In genomic region chr5:126455264-126455663, GRCh38 we compare ENCODE assay signal across 17 cellular contexts. TPM values are rescaled to one million over a fixed set of nuclear protein-coding genes. Genes with fewer than 3 reads are reported as not detected.
A peak's percentile ranks its signal among the peaks of the same experiment; 100 is the strongest.
DNase-seq lines count a peak whose midpoint lies in the region; ATAC-seq and TF ChIP-seq lines count a peak whose summit lies in the region.
"Had no signal": no experiment of that assay in that cellular context is flagged by ENCODE, and none has a peak within 500 bp of the region (broad histone marks: within the 10 kb centered on the region; RNA-seq: fewer than 3 reads in every experiment).

No MANE protein-coding gene starts in this region.

- H4K91ac ChIP-seq in IMR-90 (ENCODE audit: insufficient read depth, low read depth, low read length): no peak overlapping the region

- peaks cover 3% of the 10 kb centered on the region; the same call in 1 of the 2 replicates for H3K9me1 ChIP-seq in IMR-90 (ENCODE audit: insufficient read depth, low read length)

- H3K9me3 ChIP-seq in IMR-90 (ENCODE audit: control insufficient read depth, insufficient read depth, low read length): no peaks in the 10 kb centered on the region
- H3K9me3 ChIP-seq in transverse colon: no peaks in the 10 kb centered on the region
- H3K9me3 ChIP-seq: BE2C, Peyer's patch had no signal

- H2AK5ac ChIP-seq in IMR-90 (ENCODE audit: low read depth, low read length) (no peak overlapping the region), mesendoderm (ENCODE audit: low read length) (no peak overlapping the region)

- 0 out of 2 replicates have a peak overlapping the region, but pooled peaks have one; percentile 25 for H2BK20ac ChIP-seq in IMR-90 (ENCODE audit: low read depth, low read length)

- no peak for ATAC-seq in IMR-90 (ENCODE audit: low read depth)
- ATAC-seq in GM18909 (IDR thresholded peaks at IDR 0.05; ENCODE audit: poor library complexity, unreplicated experiment): no peak

- H3K18ac ChIP-seq in IMR-90 (ENCODE audit: low read depth, low read length): peak overlapping the region; percentile 35; the same call in 1 of the 2 replicates
- no peak overlapping the region for H3K18ac ChIP-seq in mesendoderm (ENCODE audit: low read length)

- H3K23ac ChIP-seq in IMR-90 (ENCODE audit: low read depth, low read length) (peak overlapping the region; percentile 42; the same call in 1 of the 2 replicates), mesendoderm (ENCODE audit: low read length) (peak overlapping the region; percentile 57)

- H3K27ac ChIP-seq in IMR-90 (ENCODE audit: insufficient read depth, low read length) (no peak overlapping the region), caudate nucleus (ENCODE audit: low read depth, low read length) (peak overlapping the region; percentile 97), mesendoderm (ENCODE audit: low read depth, low read length) (no peak overlapping the region), transverse colon (peak overlapping the region; percentile 31 to 52 (median 40))
- H3K27ac ChIP-seq: Peyer's patch had no signal

- H4K5ac ChIP-seq in IMR-90 (ENCODE audit: low read depth, low read length) (peak overlapping the region; percentile 11; the same call in 1 of the 2 replicates), mesendoderm (ENCODE audit: low read length) (no peak overlapping the region)

- peak overlapping the region; percentile 52; the same call in 1 of the 2 replicates for H3K14ac ChIP-seq in IMR-90 (replicated peaks; ENCODE audit: low read depth, low read length)

- no peaks in the 10 kb centered on the region for H4K20me1 ChIP-seq in IMR-90 (ENCODE audit: insufficient read depth, low read length)

- H3K36me3 ChIP-seq in IMR-90 (ENCODE audit: control insufficient read depth, insufficient read depth, low read length) (no peaks in the 10 kb centered on the region), mesendoderm (ENCODE audit: control insufficient read depth, insufficient read depth, low read length) (no peaks in the 10 kb centered on the region), transverse colon (no peaks in the 10 kb centered on the region)
- H3K36me3 ChIP-seq: BE2C had no signal

- H3K4ac ChIP-seq in IMR-90 (ENCODE audit: low read depth, low read length): peak overlapping the region; percentile 40; the same call in 1 of the 2 replicates
- no peak overlapping the region for H3K4ac ChIP-seq in mesendoderm (ENCODE audit: low read depth, low read length)

- no TSS peak for BruUV-seq in IMR-90 (replicated peaks; lab: Mats Ljungman, UMichigan)

- in situ Hi-C loops in IMR-90 (cut with MboI; ENCODE audit: low sequenced_read_pairs) (no loop called here), transverse colon (cut with MboI; ENCODE audit: low pct_ligation_motif_present in 1 of 4, low pct_unique_long_range_greater_than_20kb in 1 of 4, low sequenced_read_pairs in 3 of 4) (no loop called here)

- H2AFZ ChIP-seq in IMR-90 (replicated peaks; ENCODE audit: low read length, poor library complexity): no peak overlapping the region

- H3K27me3 ChIP-seq in IMR-90 (ENCODE audit: control insufficient read depth, insufficient read depth, low read length) (no peaks in the 10 kb centered on the region), mesendoderm (ENCODE audit: insufficient read depth, low read length, poor library complexity) (no peaks in the 10 kb centered on the region), transverse colon (no peaks in the 10 kb centered on the region)
- H3K27me3 ChIP-seq: BE2C, Peyer's patch had no signal

- H2AK9ac ChIP-seq in IMR-90 (replicated peaks; ENCODE audit: low read depth, low read length, poor library complexity): no peak overlapping the region

- H2BK120ac ChIP-seq in IMR-90 (ENCODE audit: low read depth, low read length) (no peak overlapping the region), mesendoderm (ENCODE audit: low read depth, low read length) (no peak overlapping the region)

- H3K4me1 ChIP-seq in IMR-90 (ENCODE audit: control insufficient read depth, insufficient read depth, low read length) (peaks cover 4% of the 10 kb centered on the region; the same call in 1 of the 2 replicates), mesendoderm (ENCODE audit: control insufficient read depth, low read depth, low read length) (peaks cover 4% of the 10 kb centered on the region), transverse colon (peaks cover 9 to 44% (median 18%) of the 10 kb centered on the region in 4 donors)
- H3K4me1 ChIP-seq: BE2C, Peyer's patch had no signal

- POLR2A ChIA-PET in IMR-90 (lab: Charles Lee; ENCODE audit: unreplicated experiment): no interaction called here

- intact Hi-C loops in IMR-90 (cut with micrococcal nuclease) (no loop called here), transverse colon (cut with DNase I; ENCODE audit: low total_unique reads) (no loop called here)

- DNase-seq in IMR-90: no peak
- no peak for DNase-seq in caudate nucleus (lab: John Stamatoyannopoulos, UW)
- no peak for DNase-seq in mesendoderm
- DNase-seq in transverse colon: no peak
- DNase-seq in iPS-NIHi11 (ENCODE audit: low spot score): no peak
- DNase-seq in central memory CD4-positive, alpha-beta T cell: no peak
- DNase-seq: BE2C; CD8-positive, alpha-beta memory T cell; GF-D8; GOT3; Karpas-422; NCI-H1930; NCI-H2171; NCI-H510A treated with DMSO at 0.1 percent for 48 hours; Peyer's patch; SHP77 had no signal

- CTCF ChIA-PET in IMR-90 (lab: Yijun Ruan, JAX): no interaction called here

- H3K79me1 ChIP-seq in IMR-90 (ENCODE audit: low read depth in 1 of 2, low read length in 2 of 2) (peaks cover 37 to 61% of the 10 kb centered on the region in 2 experiments), mesendoderm (ENCODE audit: low read length) (no peaks in the 10 kb centered on the region)

- H3K56ac ChIP-seq in IMR-90 (ENCODE audit: extremely low read depth, insufficient read depth, low read length): no peak overlapping the region
- no peak overlapping the region for H3K56ac ChIP-seq in mesendoderm (ENCODE audit: low read length)

- H2BK5ac ChIP-seq in IMR-90 (ENCODE audit: low read depth, low read length, poor library complexity, severe bottlenecking) (no peak overlapping the region), mesendoderm (ENCODE audit: low read length) (no peak overlapping the region)

- peak overlapping the region; percentile 40; the same call in 1 of the 2 replicates for H3K4me2 ChIP-seq in IMR-90 (ENCODE audit: low read depth, low read length)
- no peak overlapping the region for H3K4me2 ChIP-seq in mesendoderm (ENCODE audit: low read length)

- H3K9ac ChIP-seq in IMR-90 (ENCODE audit: low read depth, low read length) (no peak overlapping the region), mesendoderm (ENCODE audit: low read length) (no peak overlapping the region)

- TF ChIP-seq RAD21 in IMR-90 (IDR thresholded peaks at IDR 0.05; ENCODE audit: low read length): no peak

- TF ChIP-seq CTCF in IMR-90 (conservative IDR thresholded peaks at IDR 0.05; ENCODE audit: low read depth, low read length): no peak
- TF ChIP-seq CTCF in transverse colon (IDR thresholded peaks at IDR 0.05): no peak

- no peak for TF ChIP-seq POLR2A in IMR-90 (IDR thresholded peaks at IDR 0.05; ENCODE audit: low read depth, low read length)
- no peak for TF ChIP-seq POLR2A in transverse colon (IDR thresholded peaks at IDR 0.05)

- H3K4me3 ChIP-seq in IMR-90 (ENCODE audit: insufficient read depth, low read depth, low read length) (no peak overlapping the region), mesendoderm (ENCODE audit: low read length) (no peak overlapping the region), transverse colon (no peak overlapping the region)
- H3K4me3 ChIP-seq: Peyer's patch had no signal

- dilution Hi-C loops in IMR-90 (cut with HindIII; ENCODE audit: low sequenced_read_pairs, unreplicated experiment): no loop called here

- no peak overlapping the region for H2BK15ac ChIP-seq in IMR-90 (ENCODE audit: low read depth, low read length)
- H2BK15ac ChIP-seq in mesendoderm (replicated peaks; ENCODE audit: low read depth): no peak overlapping the region

- no peak for TF ChIP-seq EP300 in transverse colon (IDR thresholded peaks at IDR 0.05; ENCODE audit: low read depth)

- peak overlapping the region in 1 of 2 experiments; percentile 65; a peak in 2 of 4 replicates for H4K8ac ChIP-seq in IMR-90 (ENCODE audit: low read depth in 2 of 2, low read length in 2 of 2)
- no peak overlapping the region for H4K8ac ChIP-seq in mesendoderm (ENCODE audit: low read depth, low read length)

- H3K79me2 ChIP-seq in mesendoderm (ENCODE audit: control insufficient read depth, insufficient read depth, low read length): no peaks in the 10 kb centered on the region

TF ChIP-seq in IMR-90, 13 proteins besides CTCF, POLR2A, EP300 and RAD21 (continues in another document):
- no peak for TF ChIP-seq CEBPB (IDR thresholded peaks at IDR 0.05; ENCODE audit: low read depth, low read length)
- TF ChIP-seq SMC3 (IDR thresholded peaks at IDR 0.05; ENCODE audit: low read depth, low read length): no peak
- TF ChIP-seq RFX5 (IDR thresholded peaks at IDR 0.05; ENCODE audit: low read depth, low read length): no peak
- TF ChIP-seq NFE2L2 (IDR thresholded peaks at IDR 0.05; ENCODE audit: low read depth, low read length): no peak
- TF ChIP-seq MXI1 (IDR thresholded peaks at IDR 0.05; ENCODE audit: borderline replicate concordance, low read depth, low read length): no peak
- TF ChIP-seq RCOR1 (IDR thresholded peaks at IDR 0.05; ENCODE audit: insufficient replicate concordance, low read length): no peak
- no peak for TF ChIP-seq BHLHE40 (IDR thresholded peaks at IDR 0.05; ENCODE audit: low read depth, low read length)
- no peak for TF ChIP-seq CHD1 (IDR thresholded peaks at IDR 0.05; ENCODE audit: low read depth, low read length)
- TF ChIP-seq FOS (IDR thresholded peaks at IDR 0.05; ENCODE audit: low read depth, low read length): no peak
- TF ChIP-seq USF2 (IDR thresholded peaks at IDR 0.05; ENCODE audit: low read depth, low read length): no peak
- TF ChIP-seq MAFK (IDR thresholded peaks at IDR 0.05; ENCODE audit: low read depth, low read length): no peak

RNA-seq across cellular contexts. Expression of gene GRAMD2B, which starts 32.1 kb away (rescaled TPM):
- total RNA-seq in IMR-90 (2012; rRNA removed): 15.8 and 20.3 TPM in 2 replicates
- polyA plus RNA-seq in IMR-90 (2012; rRNA removed): 13.9 and 15.6 TPM in 2 replicates
- polyA plus RNA-seq in IMR-90 (2012; cell fraction: cytosol; rRNA removed): 8.8 and 14.3 TPM in 2 replicates
- 8.5 and 26.6 TPM in 2 replicates for polyA plus RNA-seq in IMR-90 (2012; cell fraction: nucleus; rRNA removed; ENCODE audit: low replicate concordance)
- 5.6 TPM for polyA plus RNA-seq in mesendoderm (2013, experiment 1 of 2)
- polyA plus RNA-seq in mesendoderm (2013, experiment 2 of 2): 4.7 TPM
- total RNA-seq in transverse colon: 100 to 1,000 TPM in 3 of 4 donors, 10 to 100 TPM in 1; 93.9 to 191 (median 161) TPM

Comparison
In these comparisons a context has a peak if more than half of its experiments do, and no peak if none do; other contexts are left out.
1. H3K27ac ChIP-seq: peak in caudate nucleus (single experiment) and transverse colon (4 of 4); none in IMR-90 (single experiment) and mesendoderm (single experiment).